22 cellular contexts compared by ENCODE assay signal in the genomic region with DNA sequence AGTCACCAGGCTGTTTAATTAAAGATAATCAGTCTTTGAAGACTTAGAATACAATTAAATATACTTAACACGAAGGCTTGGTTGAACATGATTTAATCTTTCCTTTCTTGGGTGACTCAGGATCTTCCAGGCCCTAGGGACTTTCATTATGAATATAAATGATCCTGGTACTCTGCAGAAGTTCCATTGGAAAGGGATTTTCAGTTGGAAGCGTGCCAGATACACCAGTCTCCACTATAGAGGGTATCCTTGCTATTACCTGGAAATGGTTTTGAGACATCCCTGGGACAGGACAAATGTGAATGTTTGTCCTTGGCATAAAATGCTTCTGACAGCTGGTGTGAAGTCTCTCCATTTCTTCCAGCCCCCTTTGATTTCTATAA.
DNase-seq lines count a peak whose midpoint lies in the region; ATAC-seq and TF ChIP-seq lines count a peak whose summit lies in the region.
"Had no signal": no experiment of that assay in that cellular context is flagged by ENCODE, and none has a peak within 500 bp of the region (broad histone marks: within the 10 kb centered on the region; RNA-seq: fewer than 3 reads in every experiment).

No MANE protein-coding gene starts in this region.

- H3K4me2 ChIP-seq in SK-N-SH (no peak overlapping the region), mesenchymal stem cell (ENCODE audit: low read length, poor library complexity, severe bottlenecking) (no peak overlapping the region)
- H3K4me2 ChIP-seq: BLaER1 treated with 17β-estradiol and CSF1 and Interleukin-3, amounts not matched to agents 10 nM and 100 nM had no signal

- H3K4ac ChIP-seq in mesenchymal stem cell (ENCODE audit: low read depth in 1 of 2, low read length in 2 of 2) = no peak overlapping the region

- no peaks in the 10 kb centered on the region for H3K36me3 ChIP-seq in SK-N-SH (replicated peaks in 1 of 2; ENCODE audit: control insufficient read depth in 1 of 2, insufficient read depth in 2 of 2, low read length in 1 of 2)
- no peaks in the 10 kb centered on the region for H3K36me3 ChIP-seq in mesenchymal stem cell (ENCODE audit: control insufficient read depth in 1 of 2, insufficient read depth in 2 of 2, low read depth in 1 of 2, low read length in 2 of 2)
- H3K36me3 ChIP-seq in WERI-Rb-1 = no peaks in the 10 kb centered on the region
- H3K36me3 ChIP-seq: BLaER1 treated with 17β-estradiol and CSF1 and Interleukin-3, amounts not matched to agents 10 nM and 100 nM had no signal

- no peak for TF ChIP-seq EP300 in SK-N-SH (IDR thresholded peaks at IDR 0.05; ENCODE audit: borderline replicate concordance in 1 of 2, low read depth in 1 of 2, low read length in 1 of 2)

- H2BK120ac ChIP-seq in mesenchymal stem cell (ENCODE audit: low read depth, low read length) = no peak overlapping the region

- H3K9ac ChIP-seq in SK-N-SH (no peak overlapping the region), mesenchymal stem cell (ENCODE audit: low read length) (no peak overlapping the region)
- H3K9ac ChIP-seq: BLaER1 treated with 17β-estradiol and CSF1 and Interleukin-3, amounts not matched to agents 10 nM and 100 nM had no signal

- H3K4me1 ChIP-seq in SK-N-SH (ENCODE audit: control insufficient read depth in 1 of 2, insufficient read depth in 2 of 2, low read depth in 1 of 2, low read length in 1 of 2) (peaks cover 0 to 14% of the 10 kb centered on the region in 2 experiments; a peak in 1 of 4 replicates), mesenchymal stem cell (ENCODE audit: control insufficient read depth, insufficient read depth, low read depth, low read length) (no peaks in the 10 kb centered on the region)

- no peak overlapping the region for H4K8ac ChIP-seq in mesenchymal stem cell (ENCODE audit: low read length)

- H3K4me3 ChIP-seq in SK-N-SH (ENCODE audit: low read depth in 2 of 2, low read length in 1 of 2) (no peak overlapping the region), mesenchymal stem cell (ENCODE audit: insufficient read depth in 1 of 2, low read depth in 1 of 2, low read length in 2 of 2) (no peak overlapping the region), WERI-Rb-1 (ENCODE audit: low read depth, low read length) (no peak overlapping the region)
- H3K4me3 ChIP-seq: BLaER1 treated with 17β-estradiol and CSF1 and Interleukin-3, amounts not matched to agents 10 nM and 100 nM had no signal

- H3K9me3 ChIP-seq in SK-N-SH (no peaks in the 10 kb centered on the region), mesenchymal stem cell (ENCODE audit: control insufficient read depth, low read length) (no peaks in the 10 kb centered on the region), WERI-Rb-1 (ENCODE audit: severe bottlenecking) (no peaks in the 10 kb centered on the region)

- H3F3A ChIP-seq in SK-N-SH (replicated peaks; ENCODE audit: insufficient read depth) = no peaks in the 10 kb centered on the region

- no peak overlapping the region for H2BK5ac ChIP-seq in mesenchymal stem cell (ENCODE audit: low read depth, low read length, poor library complexity, severe bottlenecking)

- no peak overlapping the region for H2AK5ac ChIP-seq in mesenchymal stem cell (ENCODE audit: low read length, severe bottlenecking)

- POLR2A ChIA-PET in SK-N-SH (lab: Yijun Ruan, JAX) = no interaction called here

- H3K79me2 ChIP-seq in SK-N-SH (ENCODE audit: insufficient read depth) = no peaks in the 10 kb centered on the region

- peak overlapping the region in 1 of 2 experiments; percentile 83; a peak in 2 of 4 replicates for H3K27ac ChIP-seq in SK-N-SH (ENCODE audit: low read depth in 2 of 2, low read length in 1 of 2)
- no peak overlapping the region for H3K27ac ChIP-seq in mesenchymal stem cell (ENCODE audit: low read length, poor library complexity, severe bottlenecking)
- no peak overlapping the region for H3K27ac ChIP-seq in WERI-Rb-1
- H3K27ac ChIP-seq: BLaER1 treated with 17β-estradiol and CSF1 and Interleukin-3, amounts not matched to agents 10 nM and 100 nM; HL-60; RWPE1 had no signal

- no peak overlapping the region for H3K14ac ChIP-seq in mesenchymal stem cell (ENCODE audit: low read length in 2 of 2)

- H3K18ac ChIP-seq in mesenchymal stem cell (ENCODE audit: low read depth in 1 of 2, low read length in 2 of 2) = no peak overlapping the region

- H3K23ac ChIP-seq in mesenchymal stem cell (ENCODE audit: low read length in 2 of 2) = no peak overlapping the region

- ATAC-seq in SK-N-SH treated with all-trans-retinoic acid at 6 μM for 48 hours = no peak
- ATAC-seq: Panc1 had no signal

- H4K91ac ChIP-seq in mesenchymal stem cell (ENCODE audit: low read length) = no peak overlapping the region

- no peaks in the 10 kb centered on the region for H3K9me2 ChIP-seq in SK-N-SH

- H2AFZ ChIP-seq in SK-N-SH (ENCODE audit: low read depth) (no peak overlapping the region), mesenchymal stem cell (ENCODE audit: low read depth, low read length) (no peak overlapping the region)

- peak; percentile 17 to 72 (median 60) for DNase-seq in NCI-H1417 (lab: John Stamatoyannopoulos, UW)
- DNase-seq in NCI-H1417 treated with DMSO at 0.1 percent for 48 hours (lab: John Stamatoyannopoulos, UW) = no peak
- peak; percentile 43 for DNase-seq in SK-N-SH
- DNase-seq in NCI-H82 (lab: John Stamatoyannopoulos, UW) = peak; percentile 87
- no peak for DNase-seq in mesenchymal stem cell
- DNase-seq in WERI-Rb-1 = no peak
- DNase-seq: CD4-positive, alpha-beta T cell; DND-41; HCEC 1CT; NCI-H1048; NCI-H1694; NCI-H2081 treated with DMSO at 0.1 percent for 48 hours; NCI-H2227 treated with DMSO at 0.1 percent for 48 hours; NCI-H510A treated with DMSO at 0.1 percent for 48 hours; NCI-H748 treated with DMSO at 0.1 percent for 48 hours; SHP77; T-helper 9 cell had no signal

- TF ChIP-seq CTCF in SK-N-SH (IDR thresholded peaks at IDR 0.05) (no peak), WERI-Rb-1 (IDR thresholded peaks at IDR 0.05; ENCODE audit: low read depth, low read length) (no peak)

- no peak for TF ChIP-seq RAD21 in SK-N-SH (IDR thresholded peaks at IDR 0.05; ENCODE audit: low read length)

- no peak overlapping the region for H2BK15ac ChIP-seq in mesenchymal stem cell (ENCODE audit: low read depth, poor library complexity, severe bottlenecking)

- no peaks in the 10 kb centered on the region for H4K20me1 ChIP-seq in SK-N-SH (ENCODE audit: insufficient read depth)

- H3K27me3 ChIP-seq in SK-N-SH (ENCODE audit: insufficient read depth) = no peaks in the 10 kb centered on the region
- peaks cover 0 to 2% of the 10 kb centered on the region in 2 experiments for H3K27me3 ChIP-seq in mesenchymal stem cell (ENCODE audit: control insufficient read depth in 1 of 2, insufficient read depth in 1 of 2, low read length in 2 of 2)
- H3K27me3 ChIP-seq in WERI-Rb-1 (ENCODE audit: insufficient read depth, low read depth, severe bottlenecking) = no peaks in the 10 kb centered on the region
- H3K27me3 ChIP-seq: BLaER1 treated with 17β-estradiol and CSF1 and Interleukin-3, amounts not matched to agents 10 nM and 100 nM had no signal

- 10% methylated on average over 2 of the region's 2 CpGs for WGBS in SK-N-SH (ENCODE audit: low lambda C conversion rate)
- 100% methylated on average over 1 of the region's 2 CpGs for whole genome bisulfite sequencing in mesenchymal stem cell

- H3K79me1 ChIP-seq in mesenchymal stem cell (replicated peaks; ENCODE audit: low read length, poor library complexity, severe bottlenecking) = no peaks in the 10 kb centered on the region

- CTCF ChIA-PET in SK-N-SH (lab: Yijun Ruan, JAX) = interaction anchor here (1.0 to 2.1 kb wide), 3 partner anchors 11 to 48 kb away, joined by 3 to 7 read pairs (median 3); no protein-coding TSS in a partner anchor

- no peak overlapping the region for H2BK12ac ChIP-seq in mesenchymal stem cell (ENCODE audit: low read length in 2 of 2)

TF ChIP-seq in SK-N-SH, 30 proteins besides CTCF, POLR2A, EP300 and RAD21:
- no peak for TF ChIP-seq FOXM1 (IDR thresholded peaks at IDR 0.05; ENCODE audit: low read depth)
- TF ChIP-seq, protein P1, sequence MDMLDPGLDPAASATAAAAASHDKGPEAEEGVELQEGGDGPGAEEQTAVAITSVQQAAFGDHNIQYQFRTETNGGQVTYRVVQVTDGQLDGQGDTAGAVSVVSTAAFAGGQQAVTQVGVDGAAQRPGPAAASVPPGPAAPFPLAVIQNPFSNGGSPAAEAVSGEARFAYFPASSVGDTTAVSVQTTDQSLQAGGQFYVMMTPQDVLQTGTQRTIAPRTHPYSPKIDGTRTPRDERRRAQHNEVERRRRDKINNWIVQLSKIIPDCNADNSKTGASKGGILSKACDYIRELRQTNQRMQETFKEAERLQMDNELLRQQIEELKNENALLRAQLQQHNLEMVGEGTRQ (IDR thresholded peaks at IDR 0.05; ENCODE audit: borderline replicate concordance, low read depth, low read length) = no peak
- no peak for TF ChIP-seq POLR2AphosphoS5 (IDR thresholded peaks at IDR 0.05; ENCODE audit: low read depth, low read length)
- TF ChIP-seq SMC3 (IDR thresholded peaks at IDR 0.05; ENCODE audit: low read depth, low read length) = no peak
- no peak for TF ChIP-seq MXI1 (IDR thresholded peaks at IDR 0.05; ENCODE audit: low read depth, low read length)
- TF ChIP-seq, protein P2, sequence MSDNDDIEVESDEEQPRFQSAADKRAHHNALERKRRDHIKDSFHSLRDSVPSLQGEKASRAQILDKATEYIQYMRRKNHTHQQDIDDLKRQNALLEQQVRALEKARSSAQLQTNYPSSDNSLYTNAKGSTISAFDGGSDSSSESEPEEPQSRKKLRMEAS (IDR thresholded peaks at IDR 0.05; ENCODE audit: low read depth) = no peak
- no peak for TF ChIP-seq JUND (IDR thresholded peaks at IDR 0.05)
TF ChIP-seq in SK-N-SH: peak in this region for 0.

TF ChIP-seq in SK-N-SH treated with all-trans-retinoic acid at 6 μM for 48 hours, 23 proteins besides CTCF, POLR2A, EP300 and RAD21 (continues in another document):
- TF ChIP-seq ISL1 (CRISPR knock-in tag; IDR thresholded peaks at IDR 0.05) (no peak), CSDC2 (CRISPR knock-in tag; IDR thresholded peaks at IDR 0.05) (no peak)
- TF ChIP-seq, protein P3, sequence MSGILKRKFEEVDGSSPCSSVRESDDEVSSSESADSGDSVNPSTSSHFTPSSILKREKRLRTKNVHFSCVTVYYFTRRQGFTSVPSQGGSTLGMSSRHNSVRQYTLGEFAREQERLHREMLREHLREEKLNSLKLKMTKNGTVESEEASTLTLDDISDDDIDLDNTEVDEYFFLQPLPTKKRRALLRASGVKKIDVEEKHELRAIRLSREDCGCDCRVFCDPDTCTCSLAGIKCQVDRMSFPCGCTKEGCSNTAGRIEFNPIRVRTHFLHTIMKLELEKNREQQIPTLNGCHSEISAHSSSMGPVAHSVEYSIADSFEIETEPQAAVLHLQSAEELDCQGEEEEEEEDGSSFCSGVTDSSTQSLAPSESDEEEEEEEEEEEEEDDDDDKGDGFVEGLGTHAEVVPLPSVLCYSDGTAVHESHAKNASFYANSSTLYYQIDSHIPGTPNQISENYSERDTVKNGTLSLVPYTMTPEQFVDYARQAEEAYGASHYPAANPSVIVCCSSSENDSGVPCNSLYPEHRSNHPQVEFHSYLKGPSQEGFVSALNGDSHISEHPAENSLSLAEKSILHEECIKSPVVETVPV (CRISPR knock-in tag; IDR thresholded peaks at IDR 0.05) = no peak

Comparison
In these comparisons a context has a peak if more than half of its experiments do, and no peak if none do; other contexts are left out.
1. DNase-seq: peak in NCI-H1417 (3 of 3), SK-N-SH (single experiment) and NCI-H82 (single experiment); none in NCI-H1417 treated with DMSO at 0.1 percent for 48 hours (single experiment), mesenchymal stem cell (single experiment) and WERI-Rb-1 (single experiment).